ENCODE assay signal across 1 cellular context in the genomic region with DNA sequence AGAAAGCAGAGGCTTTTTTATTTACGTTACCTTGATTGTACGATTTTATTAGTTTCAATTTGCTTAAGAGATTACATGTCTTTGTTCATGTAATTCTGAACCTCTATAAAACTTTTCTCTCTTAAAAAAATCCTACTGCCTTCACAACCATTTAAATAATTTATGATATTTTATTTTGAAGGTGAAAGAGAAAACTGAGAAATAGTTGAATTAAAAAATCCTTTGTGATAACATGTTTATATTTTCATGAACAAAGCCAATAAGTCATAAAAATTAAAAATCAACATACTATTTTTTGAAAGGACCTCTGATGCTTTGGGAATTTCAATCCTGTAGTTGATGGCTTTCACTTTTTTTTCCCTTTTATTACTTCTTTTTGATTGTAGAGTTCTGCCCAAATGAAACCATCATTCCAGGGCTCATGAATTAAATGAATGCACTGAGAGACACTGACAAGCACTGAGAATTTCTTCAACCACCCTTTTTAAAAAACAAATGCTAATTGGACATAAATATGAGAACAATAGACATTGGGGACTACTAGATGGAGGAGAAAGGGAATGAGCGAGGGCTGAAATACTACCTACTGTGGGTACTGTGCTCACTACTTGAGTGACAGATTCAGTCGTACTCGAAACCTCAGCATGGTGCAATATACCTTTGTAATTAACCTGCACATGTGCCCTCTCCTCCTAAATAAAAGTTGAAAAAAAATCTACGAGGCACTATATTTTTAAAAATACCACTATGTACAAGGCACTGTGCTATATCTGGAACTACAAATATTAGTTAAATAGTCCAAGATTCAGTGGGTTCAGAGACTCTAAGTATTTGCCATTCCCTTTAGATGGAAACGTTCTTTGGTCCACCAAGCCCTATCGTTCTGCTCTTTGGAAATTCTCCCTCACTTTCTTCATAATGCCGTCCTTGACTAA.
TF ChIP-seq lines count a peak whose summit lies in the region.

No MANE protein-coding gene starts in this region.

TF ChIP-seq in IMR-90, 13 proteins besides CTCF, POLR2A, EP300 and RAD21:
- no peak for TF ChIP-seq CHD1 (IDR thresholded peaks at IDR 0.05; ENCODE audit: low read depth, low read length)
- TF ChIP-seq RFX5 (IDR thresholded peaks at IDR 0.05; ENCODE audit: low read depth, low read length) = no peak
- no peak for TF ChIP-seq SMC3 (IDR thresholded peaks at IDR 0.05; ENCODE audit: low read depth, low read length)
